1 cellular context compared by ENCODE assay signal in the genomic region with DNA sequence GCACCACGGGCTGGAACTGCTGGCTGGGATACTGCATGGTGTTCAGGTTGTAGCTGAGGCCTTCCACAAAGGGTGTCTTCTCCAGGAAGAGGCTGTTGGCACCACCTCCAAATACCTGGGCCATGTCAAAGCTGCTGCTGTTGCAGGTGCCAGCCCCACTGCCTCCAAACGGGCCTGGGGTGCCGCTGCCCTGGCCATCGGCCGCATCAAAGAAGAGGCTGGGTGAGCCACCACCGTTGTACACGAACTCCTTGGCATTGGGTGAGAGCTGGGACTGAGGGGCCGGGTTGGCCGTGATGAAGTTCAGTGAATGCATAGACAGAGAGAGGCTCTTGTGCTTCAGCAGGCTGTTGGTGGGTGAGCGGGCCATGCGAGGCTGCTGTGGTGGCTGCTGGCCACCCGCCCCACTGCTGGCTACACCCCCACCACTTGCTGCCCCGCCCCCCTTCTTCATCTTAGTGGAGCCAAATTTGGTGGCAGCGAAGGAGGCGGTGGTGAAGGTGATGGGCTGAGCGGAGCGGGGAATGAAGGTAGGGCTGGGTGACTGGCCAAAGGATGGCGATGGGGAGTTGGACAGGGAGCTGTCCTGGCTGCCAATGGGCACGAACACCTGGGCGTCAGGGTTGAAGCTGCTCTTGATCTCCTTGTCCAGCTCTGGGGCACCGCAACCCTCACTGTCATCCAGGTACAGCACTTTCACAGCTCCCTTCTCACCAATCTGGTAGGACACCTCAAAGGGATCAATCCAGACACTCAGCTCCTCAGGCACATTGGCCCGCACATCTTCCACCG.
A peak's percentile ranks its signal among the peaks of the same experiment; 100 is the strongest.
TF ChIP-seq lines count a peak whose summit lies in the region.

No MANE protein-coding gene starts in this region.

TF ChIP-seq in HEK293, 187 proteins besides CTCF, POLR2A, EP300 and RAD21:
- TF ChIP-seq KLF9 (tag by site-specific recombination; IDR thresholded peaks at IDR 0.05; ENCODE audit: low read depth) (peak; percentile 53), ZNF354C (tag by site-specific recombination; IDR thresholded peaks at IDR 0.05; ENCODE audit: borderline replicate concordance, low read depth) (no peak)
- TF ChIP-seq, protein P1, sequence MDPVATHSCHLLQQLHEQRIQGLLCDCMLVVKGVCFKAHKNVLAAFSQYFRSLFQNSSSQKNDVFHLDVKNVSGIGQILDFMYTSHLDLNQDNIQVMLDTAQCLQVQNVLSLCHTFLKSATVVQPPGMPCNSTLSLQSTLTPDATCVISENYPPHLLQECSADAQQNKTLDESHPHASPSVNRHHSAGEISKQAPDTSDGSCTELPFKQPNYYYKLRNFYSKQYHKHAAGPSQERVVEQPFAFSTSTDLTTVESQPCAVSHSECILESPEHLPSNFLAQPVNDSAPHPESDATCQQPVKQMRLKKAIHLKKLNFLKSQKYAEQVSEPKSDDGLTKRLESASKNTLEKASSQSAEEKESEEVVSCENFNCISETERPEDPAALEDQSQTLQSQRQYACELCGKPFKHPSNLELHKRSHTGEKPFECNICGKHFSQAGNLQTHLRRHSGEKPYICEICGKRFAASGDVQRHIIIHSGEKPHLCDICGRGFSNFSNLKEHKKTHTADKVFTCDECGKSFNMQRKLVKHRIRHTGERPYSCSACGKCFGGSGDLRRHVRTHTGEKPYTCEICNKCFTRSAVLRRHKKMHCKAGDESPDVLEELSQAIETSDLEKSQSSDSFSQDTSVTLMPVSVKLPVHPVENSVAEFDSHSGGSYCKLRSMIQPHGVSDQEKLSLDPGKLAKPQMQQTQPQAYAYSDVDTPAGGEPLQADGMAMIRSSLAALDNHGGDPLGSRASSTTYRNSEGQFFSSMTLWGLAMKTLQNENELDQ (tag by site-specific recombination; IDR thresholded peaks at IDR 0.05; ENCODE audit: low read depth) = no peak
